Comparison of ENCODE assay signal across 8 cellular contexts in the genomic region with DNA sequence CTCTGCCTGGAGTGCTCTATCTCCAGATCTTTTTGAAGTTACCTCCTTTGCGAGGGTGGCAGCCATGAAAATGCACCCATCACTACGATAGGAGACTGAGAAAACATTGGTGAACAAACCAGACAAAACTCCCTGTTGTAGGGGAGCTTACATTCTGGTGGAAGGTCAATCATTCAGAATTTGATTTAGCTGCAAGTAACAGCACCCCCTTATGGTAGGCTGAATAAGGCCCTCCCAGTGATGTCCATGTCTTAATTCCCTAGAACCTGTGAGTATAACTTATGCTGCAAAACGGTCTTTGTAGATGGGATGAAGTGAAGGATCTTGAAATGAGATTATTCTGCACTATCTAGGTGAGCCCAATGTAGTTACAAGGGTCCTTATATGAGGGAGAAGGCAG. TPM values are rescaled to one million over a fixed set of nuclear protein-coding genes. Genes with fewer than 3 reads are reported as not detected.
DNase-seq lines count a peak whose midpoint lies in the region; ATAC-seq and TF ChIP-seq lines count a peak whose summit lies in the region.

No MANE protein-coding gene starts in this region.

- TF ChIP-seq POLR2A in HCT116 (IDR thresholded peaks at IDR 0.05; ENCODE audit: borderline replicate concordance, extremely low read depth, insufficient read depth, insufficient read length) (no peak), gastroesophageal sphincter (IDR thresholded peaks at IDR 0.05) (no peak)

- no peaks in the 10 kb centered on the region for H3K79me2 ChIP-seq in HCT116 (ENCODE audit: insufficient read depth, low read length)
- no peaks in the 10 kb centered on the region for H3K79me2 ChIP-seq in PC-3 (ENCODE audit: low read length)

- no peak overlapping the region for H3K4me2 ChIP-seq in HCT116 (ENCODE audit: low read length)
- H3K4me2 ChIP-seq in PC-3 (ENCODE audit: low read length), result peak overlapping the region; percentile 48; the same call in 1 of the 2 replicates

- no peaks in the 10 kb centered on the region for H3K27me3 ChIP-seq in HCT116 (ENCODE audit: insufficient read depth, low read length)
- no peaks in the 10 kb centered on the region for H3K27me3 ChIP-seq in PC-3 (ENCODE audit: low read length)
- no peaks in the 10 kb centered on the region for H3K27me3 ChIP-seq in gastroesophageal sphincter

- H2AFZ ChIP-seq in HCT116 (ENCODE audit: low read depth, low read length, poor library complexity, severe bottlenecking) (no peak overlapping the region), PC-3 (ENCODE audit: low read length) (peak overlapping the region; percentile 66)

- RAD21 ChIA-PET in HCT116 (lab: Charles Lee; ENCODE audit: low non-redundant PET in 1 of 2, low total read pairs in 2 of 2, uncharacterized antibody in 2 of 2, unreplicated experiment in 2 of 2), result no interaction called here

- H3K36me3 ChIP-seq in HCT116 (ENCODE audit: control insufficient read depth in 1 of 2, insufficient read depth in 2 of 2, low read length in 2 of 2), result no peaks in the 10 kb centered on the region
- no peaks in the 10 kb centered on the region for H3K36me3 ChIP-seq in PC-3 (ENCODE audit: low read depth, low read length)
- H3K36me3 ChIP-seq in gastroesophageal sphincter, result no peaks in the 10 kb centered on the region

- TF ChIP-seq RAD21 in HCT116 (IDR thresholded peaks at IDR 0.05; ENCODE audit: low read depth), result peak; percentile 62

- intact Hi-C loops in HCT116 (cut with micrococcal nuclease) (loop anchor here (1.0 kb wide), 1 partner anchor 148 kb away; no protein-coding TSS in a partner anchor), PC-3 (cut with micrococcal nuclease) (no loop called here)

- CTCF ChIA-PET in HCT116 (lab: Charles Lee), result interaction anchor here (0.7 to 3.4 kb wide), 11 partner anchors 9 to 166 kb away, joined by 3 to 19 read pairs (median 3); no protein-coding TSS in a partner anchor
- CTCF ChIA-PET in PC-3 (lab: Charles Lee), result interaction anchor here (1.0 to 1.1 kb wide), 2 partner anchors 51 to 148 kb away, joined by 3 read pairs; no protein-coding TSS in a partner anchor

- H4K20me1 ChIP-seq in HCT116 (ENCODE audit: insufficient read depth), result no peaks in the 10 kb centered on the region
- H4K20me1 ChIP-seq in PC-3 (ENCODE audit: low read length), result no peaks in the 10 kb centered on the region

- POLR2A ChIA-PET in HCT116 (lab: Charles Lee), result interaction anchor here (1.0 kb wide), 1 partner anchor 147 kb away, joined by 3 read pairs; no protein-coding TSS in a partner anchor
- POLR2A ChIA-PET in PC-3 (lab: Charles Lee; ENCODE audit: unreplicated experiment), result no interaction called here

- DNase-seq in GM12864 (ENCODE audit: low read depth) (peak; percentile 39), HCT116 (ENCODE audit: low read depth, low spot score) (peak; percentile 38), PC-3 (peak; percentile 55), fibroblast of the conjunctiva (ENCODE audit: low read depth) (peak; percentile 45), NCI-H2227 treated with DMSO at 0.1 percent for 48 hours (lab: John Stamatoyannopoulos, UW) (no peak), AG20443 (ENCODE audit: low spot score) (no peak)
- no peak for DNase-seq in effector CD8-positive, alpha-beta T cell (lab: John Stamatoyannopoulos, UW)

- no peaks in the 10 kb centered on the region for H3F3A ChIP-seq in PC-3 (ENCODE audit: low read length, unreplicated experiment)

- H3K9ac ChIP-seq in HCT116 (ENCODE audit: low read length) (no peak overlapping the region), PC-3 (ENCODE audit: low read length) (no peak overlapping the region)

- H3K4me3 ChIP-seq in GM12864 (ENCODE audit: low read depth, low read length), result no peak overlapping the region
- no peak overlapping the region for H3K4me3 ChIP-seq in HCT116 (replicated peaks in 1 of 2; ENCODE audit: low read depth in 1 of 2, low read length in 2 of 2)
- no peak overlapping the region for H3K4me3 ChIP-seq in PC-3 (ENCODE audit: low read length)
- H3K4me3 ChIP-seq in gastroesophageal sphincter, result no peak overlapping the region

- H3K9me3 ChIP-seq in HCT116 (ENCODE audit: control insufficient read depth in 1 of 2, insufficient read depth in 1 of 2, low read depth in 1 of 2, low read length in 2 of 2) (no peaks in the 10 kb centered on the region), PC-3 (ENCODE audit: low read length) (no peaks in the 10 kb centered on the region), gastroesophageal sphincter (peaks cover 0 to 8% (median 0%) of the 10 kb centered on the region in 3 donors)

- H3K4me1 ChIP-seq in HCT116 (ENCODE audit: control insufficient read depth in 1 of 2, insufficient read depth in 2 of 2, low read length in 2 of 2) (peaks cover 0 to 10% of the 10 kb centered on the region in 2 experiments; a peak in 3 of 4 replicates), PC-3 (ENCODE audit: insufficient read depth, low read length) (peaks cover 4% of the 10 kb centered on the region; the same call in 1 of the 2 replicates), gastroesophageal sphincter (peaks cover 0 to 8% (median 0%) of the 10 kb centered on the region in 3 donors)

- 44 to 52% methylated on average over 3 of the region's 3 CpGs for WGBS in gastroesophageal sphincter (ENCODE audit: low coverage in 1 of 2), 2 donors

- ATAC-seq in HCT116, result peak; percentile 87
- ATAC-seq in PC-3, result peak; percentile 74
- no peak for ATAC-seq in gastroesophageal sphincter

- no peak for TF ChIP-seq EP300 in gastroesophageal sphincter (IDR thresholded peaks at IDR 0.05)

- no peaks in the 10 kb centered on the region for H3K9me2 ChIP-seq in HCT116 (ENCODE audit: insufficient read depth)
- H3K9me2 ChIP-seq in PC-3 (replicated peaks; ENCODE audit: low read length), result no peaks in the 10 kb centered on the region

- H3K27ac ChIP-seq in HCT116 (ENCODE audit: low read depth, low read length) (no peak overlapping the region), PC-3 (ENCODE audit: low read length) (no peak overlapping the region), gastroesophageal sphincter (no peak overlapping the region)

- peak; percentile 72 for TF ChIP-seq CTCF in GM12864 (IDR thresholded peaks at IDR 0.05; ENCODE audit: low read depth, low read length, missing control alignments)
- TF ChIP-seq CTCF in HCT116 (IDR thresholded peaks at IDR 0.05 in 2 of 3, conservative IDR thresholded peaks at IDR 0.05 in 1 of 3; ENCODE audit: borderline replicate concordance in 1 of 3, insufficient read depth in 1 of 3, low read depth in 2 of 3, low read length in 2 of 3), result peak; percentile 54 to 89 (median 86); a peak in 5 of 6 replicates
- peak; percentile 86 for TF ChIP-seq CTCF in PC-3 (conservative IDR thresholded peaks at IDR 0.05; ENCODE audit: low read depth, low read length)
- TF ChIP-seq CTCF in gastroesophageal sphincter (IDR thresholded peaks at IDR 0.05), result peak in 2 of 4 experiments; percentile 9 to 31

- BruUV-seq in HCT116 (replicated peaks; lab: Mats Ljungman, UMichigan), result no TSS peak
- no TSS peak for BruUV-seq in PC-3 (replicated peaks; lab: Mats Ljungman, UMichigan)

TF ChIP-seq in HCT116, 20 proteins besides CTCF, POLR2A, EP300 and RAD21:
- TF ChIP-seq, protein P1, sequence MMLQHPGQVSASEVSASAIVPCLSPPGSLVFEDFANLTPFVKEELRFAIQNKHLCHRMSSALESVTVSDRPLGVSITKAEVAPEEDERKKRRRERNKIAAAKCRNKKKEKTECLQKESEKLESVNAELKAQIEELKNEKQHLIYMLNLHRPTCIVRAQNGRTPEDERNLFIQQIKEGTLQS (IDR thresholded peaks at IDR 0.05), result no peak
- TF ChIP-seq EGR1 (IDR thresholded peaks at IDR 0.05; ENCODE audit: low read depth) (no peak), SIN3A (IDR thresholded peaks at IDR 0.05; ENCODE audit: low read depth) (no peak), ZNF274 (IDR thresholded peaks at IDR 0.05; ENCODE audit: low read depth, low read length) (no peak), CBX3 (IDR thresholded peaks at IDR 0.05; ENCODE audit: low read depth) (0 out of 2 replicates have a peak, but pooled peaks have one; percentile 38), FOSL1 (IDR thresholded peaks at IDR 0.05; ENCODE audit: low read depth) (no peak)
- TF ChIP-seq, protein P2, sequence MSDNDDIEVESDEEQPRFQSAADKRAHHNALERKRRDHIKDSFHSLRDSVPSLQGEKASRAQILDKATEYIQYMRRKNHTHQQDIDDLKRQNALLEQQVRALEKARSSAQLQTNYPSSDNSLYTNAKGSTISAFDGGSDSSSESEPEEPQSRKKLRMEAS (IDR thresholded peaks at IDR 0.05), result no peak
- TF ChIP-seq, protein P3, sequence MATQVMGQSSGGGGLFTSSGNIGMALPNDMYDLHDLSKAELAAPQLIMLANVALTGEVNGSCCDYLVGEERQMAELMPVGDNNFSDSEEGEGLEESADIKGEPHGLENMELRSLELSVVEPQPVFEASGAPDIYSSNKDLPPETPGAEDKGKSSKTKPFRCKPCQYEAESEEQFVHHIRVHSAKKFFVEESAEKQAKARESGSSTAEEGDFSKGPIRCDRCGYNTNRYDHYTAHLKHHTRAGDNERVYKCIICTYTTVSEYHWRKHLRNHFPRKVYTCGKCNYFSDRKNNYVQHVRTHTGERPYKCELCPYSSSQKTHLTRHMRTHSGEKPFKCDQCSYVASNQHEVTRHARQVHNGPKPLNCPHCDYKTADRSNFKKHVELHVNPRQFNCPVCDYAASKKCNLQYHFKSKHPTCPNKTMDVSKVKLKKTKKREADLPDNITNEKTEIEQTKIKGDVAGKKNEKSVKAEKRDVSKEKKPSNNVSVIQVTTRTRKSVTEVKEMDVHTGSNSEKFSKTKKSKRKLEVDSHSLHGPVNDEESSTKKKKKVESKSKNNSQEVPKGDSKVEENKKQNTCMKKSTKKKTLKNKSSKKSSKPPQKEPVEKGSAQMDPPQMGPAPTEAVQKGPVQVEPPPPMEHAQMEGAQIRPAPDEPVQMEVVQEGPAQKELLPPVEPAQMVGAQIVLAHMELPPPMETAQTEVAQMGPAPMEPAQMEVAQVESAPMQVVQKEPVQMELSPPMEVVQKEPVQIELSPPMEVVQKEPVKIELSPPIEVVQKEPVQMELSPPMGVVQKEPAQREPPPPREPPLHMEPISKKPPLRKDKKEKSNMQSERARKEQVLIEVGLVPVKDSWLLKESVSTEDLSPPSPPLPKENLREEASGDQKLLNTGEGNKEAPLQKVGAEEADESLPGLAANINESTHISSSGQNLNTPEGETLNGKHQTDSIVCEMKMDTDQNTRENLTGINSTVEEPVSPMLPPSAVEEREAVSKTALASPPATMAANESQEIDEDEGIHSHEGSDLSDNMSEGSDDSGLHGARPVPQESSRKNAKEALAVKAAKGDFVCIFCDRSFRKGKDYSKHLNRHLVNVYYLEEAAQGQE (IDR thresholded peaks at IDR 0.05; ENCODE audit: low read depth), result no peak

RNA-seq across cellular contexts. Expression of a gene that starts 5.6 kb away (rescaled TPM):
- total RNA-seq in HCT116 (2021; ENCODE audit: unreplicated experiment) (4.5 TPM), PC-3 (2014; rRNA removed) (3.9 and 10.4 TPM in 2 replicates), gastroesophageal sphincter (1 to 10 TPM; 1.9 to 6.5 (median 3.1) TPM)
- polyA plus RNA-seq in HCT116 (2012), result 2.6 and 3.6 TPM in 2 replicates

Comparison
In these comparisons a context has a peak if more than half of its experiments do, and no peak if none do; other contexts are left out.
1. DNase-seq: peak in GM12864 (single experiment), HCT116 (single experiment), PC-3 (single experiment) and fibroblast of the conjunctiva (single experiment); none in NCI-H2227 treated with DMSO at 0.1 percent for 48 hours (single experiment), effector CD8-positive, alpha-beta T cell (single experiment) and AG20443 (single experiment).